Comparison of ENCODE assay signal across 20 cellular contexts in the genomic region with DNA sequence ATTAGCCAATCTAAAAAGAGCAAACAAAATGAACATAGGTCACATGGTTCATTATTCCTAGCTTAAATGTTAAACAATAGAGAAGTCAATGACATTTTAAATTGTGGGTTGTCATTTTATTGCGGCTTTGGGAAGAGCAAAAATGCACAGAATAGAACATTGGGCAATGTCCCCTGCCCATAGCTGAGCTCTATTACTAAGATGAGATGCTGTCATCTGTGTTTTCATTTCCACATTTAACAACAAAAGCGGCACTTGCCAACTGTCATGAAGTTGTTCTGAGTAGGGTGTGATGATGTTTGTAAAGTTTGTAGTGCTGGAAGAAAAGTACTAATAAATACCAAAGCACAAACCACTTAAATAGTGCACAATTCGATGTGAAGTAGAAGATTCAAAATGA. TPM values are rescaled to one million over a fixed set of nuclear protein-coding genes. Genes with fewer than 3 reads are reported as not detected.
"Had no signal": no experiment of that assay in that cellular context is flagged by ENCODE, and none has a peak within 500 bp of the region (broad histone marks: within the 10 kb centered on the region; RNA-seq: fewer than 3 reads in every experiment).

No MANE protein-coding gene starts in this region.

- H3K36me3 Mint-ChIP-seq: activated naive CD4-positive, alpha-beta T cell treated with anti-CD3 and anti-CD28 coated beads, Interleukin-2, amount 50 U/mL, for 24 hours had no signal

- DNase-seq: activated CD4-positive, alpha-beta T cell treated with anti-CD3 and anti-CD28 coated beads for 4 hours; activated CD8-positive, alpha-beta memory T cell treated with anti-CD3 and anti-CD28 coated beads, Interleukin-2, amount 50 U/mL, for 4 hours; activated CD8-positive, alpha-beta T cell treated with anti-CD3 and anti-CD28 coated beads for 36 hours; activated naive CD4-positive, alpha-beta T cell; aorta; central memory CD4-positive, alpha-beta T cell; MM.1S; NCI-H1105; NCI-H1436; NCI-H1694 treated with DMSO at 0.1 percent for 48 hours; NCI-H2029 treated with DMSO at 0.1 percent for 48 hours; NCI-H510A treated with DMSO at 0.1 percent for 48 hours; NCI-H69; NK-92 treated with Interleukin-12 subunit alpha and Interleukin-12 subunit beta, amount 100 ng/mL, for 24 hours; OCI-M1; Right ventricle myocardium superior; T-helper 2 cell had no signal

- H3K27ac ChIP-seq: coronary artery, RWPE1 had no signal

- H3K27ac Mint-ChIP-seq: activated CD8-positive, alpha-beta T cell treated with anti-CD3 and anti-CD28 coated beads for 36 hours; activated naive CD4-positive, alpha-beta T cell treated with anti-CD3 and anti-CD28 coated beads, Interleukin-2, amount 50 U/mL, for 24 hours had no signal

- H3K4me3 Mint-ChIP-seq: activated CD8-positive, alpha-beta T cell treated with anti-CD3 and anti-CD28 coated beads for 36 hours; activated naive CD4-positive, alpha-beta T cell treated with anti-CD3 and anti-CD28 coated beads, Interleukin-2, amount 50 U/mL, for 24 hours had no signal

- H3K9me3 Mint-ChIP-seq: activated CD8-positive, alpha-beta T cell treated with anti-CD3 and anti-CD28 coated beads for 36 hours; activated naive CD4-positive, alpha-beta T cell treated with anti-CD3 and anti-CD28 coated beads, Interleukin-2, amount 50 U/mL, for 24 hours had no signal

- H3K4me3 ChIP-seq: coronary artery had no signal

RNA-seq across cellular contexts. Expression of a gene that starts 24.9 kb away (rescaled TPM):
- total RNA-seq: activated CD8-positive, alpha-beta T cell treated with anti-CD3 and anti-CD28 coated beads for 36 hours; Right ventricle myocardium superior had no signal
